8 cellular contexts compared by ENCODE assay signal in genomic region chr6:33273129-33273923, GRCh38. TPM values are rescaled to one million over a fixed set of nuclear protein-coding genes. Genes with fewer than 3 reads are reported as not detected.
A peak's percentile ranks its signal among the peaks of the same experiment; 100 is the strongest.
DNase-seq lines count a peak whose midpoint lies in the region; ATAC-seq and TF ChIP-seq lines count a peak whose summit lies in the region.

No MANE protein-coding gene starts in this region.

- TF ChIP-seq POLR2A in stomach (IDR thresholded peaks at IDR 0.05): no peak

- H3K36me3 Mint-ChIP-seq in activated CD4-positive, alpha-beta T cell treated with anti-CD3 and anti-CD28 coated beads, Interleukin-2, amount 10 ng/mL, durations not matched to agents 24 days and 14 days (ENCODE audit: low read depth): peaks cover 75% of the 10 kb centered on the region
- peaks cover 84% of the 10 kb centered on the region for H3K36me3 Mint-ChIP-seq in activated CD4-positive, alpha-beta memory T cell treated with anti-CD3 and anti-CD28 coated beads, Interleukin-2, amount 10 ng/mL, durations not matched to agents 7 days and 5 days (ENCODE audit: low read depth)

- H3K27ac ChIP-seq in stomach: peak overlapping the region in 4 of 5 donors; percentile 92 to 96 (median 94)

- 30 to 41% (median 37%) methylated on average over 11 of the region's 11 CpGs for WGBS in stomach, 5 donors

- peaks cover 41 to 51% (median 48%) of the 10 kb centered on the region in 4 donors for H3K36me3 ChIP-seq in stomach

- H3K4me1 ChIP-seq in stomach: peaks cover 53 to 78% (median 75%) of the 10 kb centered on the region in 4 donors

- H3K9me3 Mint-ChIP-seq in activated CD4-positive, alpha-beta T cell treated with anti-CD3 and anti-CD28 coated beads, Interleukin-2, amount 10 ng/mL, durations not matched to agents 24 days and 14 days: no peaks in the 10 kb centered on the region
- no peaks in the 10 kb centered on the region for H3K9me3 Mint-ChIP-seq in activated CD4-positive, alpha-beta memory T cell treated with anti-CD3 and anti-CD28 coated beads, Interleukin-2, amount 10 ng/mL, durations not matched to agents 7 days and 5 days

- CTCF ChIA-PET in activated CD4-positive, alpha-beta memory T cell treated with anti-CD3 and anti-CD28 coated beads, Interleukin-2, amount 10 ng/mL, durations not matched to agents 7 days and 5 days (lab: Charles Lee): interaction anchor here (1.9 kb wide), 1 partner anchor 26 kb away, joined by 10 read pairs; no protein-coding TSS in a partner anchor

- H3K4me3 ChIP-seq in iPS-11a (ENCODE audit: low read depth, low read length) (peak overlapping the region; percentile 86), stomach (peak overlapping the region; percentile 63 to 77 (median 70))

- TF ChIP-seq EP300 in stomach (IDR thresholded peaks at IDR 0.05): no peak

- no peaks in the 10 kb centered on the region for H3K27me3 ChIP-seq in stomach

- H3K27me3 Mint-ChIP-seq in activated CD4-positive, alpha-beta T cell treated with anti-CD3 and anti-CD28 coated beads, Interleukin-2, amount 10 ng/mL, durations not matched to agents 24 days and 14 days: no peaks in the 10 kb centered on the region
- H3K27me3 Mint-ChIP-seq in activated CD4-positive, alpha-beta memory T cell treated with anti-CD3 and anti-CD28 coated beads, Interleukin-2, amount 10 ng/mL, durations not matched to agents 7 days and 5 days: no peaks in the 10 kb centered on the region

- intact Hi-C loops in activated CD4-positive, alpha-beta T cell treated with anti-CD3 and anti-CD28 coated beads, Interleukin-2, amount 10 ng/mL, durations not matched to agents 24 days and 14 days (cut with micrococcal nuclease): loop anchor here (10.0 kb wide), 2 partner anchors 141 to 429 kb away; partner anchors contain the start of genes CUTA, PHF1 and PSMB8
- intact Hi-C loops in stomach (cut with DNase I; ENCODE audit: low total_unique reads): no loop called here

- no peaks in the 10 kb centered on the region for H3K9me3 ChIP-seq in stomach

- peaks cover 64% of the 10 kb centered on the region for H3K4me1 Mint-ChIP-seq in activated CD4-positive, alpha-beta T cell treated with anti-CD3 and anti-CD28 coated beads, Interleukin-2, amount 10 ng/mL, durations not matched to agents 24 days and 14 days
- peaks cover 69% of the 10 kb centered on the region for H3K4me1 Mint-ChIP-seq in activated CD4-positive, alpha-beta memory T cell treated with anti-CD3 and anti-CD28 coated beads, Interleukin-2, amount 10 ng/mL, durations not matched to agents 7 days and 5 days

- peak overlapping the region; percentile 98 for H3K27ac Mint-ChIP-seq in activated CD4-positive, alpha-beta T cell treated with anti-CD3 and anti-CD28 coated beads, Interleukin-2, amount 10 ng/mL, durations not matched to agents 24 days and 14 days
- H3K27ac Mint-ChIP-seq in activated CD4-positive, alpha-beta memory T cell treated with anti-CD3 and anti-CD28 coated beads, Interleukin-2, amount 10 ng/mL, durations not matched to agents 7 days and 5 days: peak overlapping the region; percentile 99

- POLR2A ChIA-PET in activated CD4-positive, alpha-beta memory T cell treated with anti-CD3 and anti-CD28 coated beads, Interleukin-2, amount 10 ng/mL, durations not matched to agents 7 days and 5 days (lab: Charles Lee): interaction anchor here (0.6 to 4.2 kb wide), 13 partner anchors 8 to 429 kb away, joined by 3 to 76 read pairs (median 14); partner anchors contain the start of genes BAK1, CUTA, PFDN6 and PSMB8

- H3K4me3 Mint-ChIP-seq in activated CD4-positive, alpha-beta T cell treated with anti-CD3 and anti-CD28 coated beads, Interleukin-2, amount 10 ng/mL, durations not matched to agents 24 days and 14 days: peak overlapping the region; percentile 94
- H3K4me3 Mint-ChIP-seq in activated CD4-positive, alpha-beta memory T cell treated with anti-CD3 and anti-CD28 coated beads, Interleukin-2, amount 10 ng/mL, durations not matched to agents 7 days and 5 days: peak overlapping the region; percentile 92

- DNase-seq in activated CD4-positive, alpha-beta T cell treated with anti-CD3 and anti-CD28 coated beads, Interleukin-2, amount 10 ng/mL, durations not matched to agents 24 days and 14 days: no peak
- no peak for DNase-seq in activated CD4-positive, alpha-beta T cell treated with anti-CD3 and anti-CD28 coated beads for 1 hour
- no peak for DNase-seq in activated CD4-positive, alpha-beta memory T cell treated with anti-CD3 and anti-CD28 coated beads, Interleukin-2, amount 10 ng/mL, durations not matched to agents 7 days and 5 days
- DNase-seq in stomach (no peak), NCI-H1436 (lab: John Stamatoyannopoulos, UW) (no peak)

- ATAC-seq in HG03342 (IDR thresholded peaks at IDR 0.05; ENCODE audit: unreplicated experiment) (no peak), HG02642 (IDR thresholded peaks at IDR 0.05; ENCODE audit: poor library complexity, unreplicated experiment) (no peak)

- TF ChIP-seq CTCF in stomach (IDR thresholded peaks at IDR 0.05): no peak

RNA-seq across cellular contexts. Expression of gene RPS18, which starts 1.5 kb away (rescaled TPM):
- 3,200 and 3,212 TPM in 2 replicates for total RNA-seq in activated CD4-positive, alpha-beta T cell treated with anti-CD3 and anti-CD28 coated beads, Interleukin-2, amount 10 ng/mL, durations not matched to agents 24 days and 14 days
- total RNA-seq in activated CD4-positive, alpha-beta memory T cell treated with anti-CD3 and anti-CD28 coated beads, Interleukin-2, amount 10 ng/mL, durations not matched to agents 7 days and 5 days: 1,000 to 10,000 TPM; 2,403 to 2,442 TPM
- 1,000 to 10,000 TPM in 4 of 5 donors, 100 to 1,000 TPM in 1; 279 to 3,666 (median 1,718) TPM for total RNA-seq in stomach
- polyA plus RNA-seq in stomach: 1,000 to 10,000 TPM; 4,575 to 9,227 (median 6,928) TPM

RNA-seq across cellular contexts. Expression of gene VPS52, which starts 1.6 kb away (rescaled TPM):
- 59.9 and 64.9 TPM in 2 replicates for total RNA-seq in activated CD4-positive, alpha-beta T cell treated with anti-CD3 and anti-CD28 coated beads, Interleukin-2, amount 10 ng/mL, durations not matched to agents 24 days and 14 days
- total RNA-seq in activated CD4-positive, alpha-beta memory T cell treated with anti-CD3 and anti-CD28 coated beads, Interleukin-2, amount 10 ng/mL, durations not matched to agents 7 days and 5 days: 10 to 100 TPM; 53.1 to 59.7 TPM
- 10 to 100 TPM; 39.7 to 89.3 (median 59.4) TPM for total RNA-seq in stomach
- 10 to 100 TPM; 22.6 to 37.2 (median 25.3) TPM for polyA plus RNA-seq in stomach

RNA-seq across cellular contexts. Expression of gene B3GALT4, which starts 3.6 kb away (rescaled TPM):
- total RNA-seq in activated CD4-positive, alpha-beta T cell treated with anti-CD3 and anti-CD28 coated beads, Interleukin-2, amount 10 ng/mL, durations not matched to agents 24 days and 14 days: 4.1 and 4.6 TPM in 2 replicates
- total RNA-seq in activated CD4-positive, alpha-beta memory T cell treated with anti-CD3 and anti-CD28 coated beads, Interleukin-2, amount 10 ng/mL, durations not matched to agents 7 days and 5 days: 10 to 100 TPM; 25.2 to 26.5 TPM
- total RNA-seq in stomach: 10 to 100 TPM in 4 of 5 donors, not detected in 1; 10.8 to 42.9 (median 32.6) TPM
- polyA plus RNA-seq in stomach: 10 to 100 TPM in 2 of 3 donors, 1 to 10 TPM in 1; 9.8 to 11.5 (median 10.5) TPM

RNA-seq across cellular contexts. Expression of gene WDR46, which starts 15.7 kb away (rescaled TPM):
- 106 and 120 TPM in 2 replicates for total RNA-seq in activated CD4-positive, alpha-beta T cell treated with anti-CD3 and anti-CD28 coated beads, Interleukin-2, amount 10 ng/mL, durations not matched to agents 24 days and 14 days
- 10 to 100 TPM; 37.5 to 41.7 TPM for total RNA-seq in activated CD4-positive, alpha-beta memory T cell treated with anti-CD3 and anti-CD28 coated beads, Interleukin-2, amount 10 ng/mL, durations not matched to agents 7 days and 5 days
- 10 to 100 TPM; 42.9 to 72.9 (median 54.5) TPM for total RNA-seq in stomach
- polyA plus RNA-seq in stomach: 10 to 100 TPM; 47.5 to 65.1 (median 54.4) TPM

RNA-seq across cellular contexts. Expression of gene PFDN6, which starts 16.1 kb away (rescaled TPM):
- total RNA-seq in activated CD4-positive, alpha-beta T cell treated with anti-CD3 and anti-CD28 coated beads, Interleukin-2, amount 10 ng/mL, durations not matched to agents 24 days and 14 days: 114 and 132 TPM in 2 replicates
- 10 to 100 TPM; 63.5 to 65.0 TPM for total RNA-seq in activated CD4-positive, alpha-beta memory T cell treated with anti-CD3 and anti-CD28 coated beads, Interleukin-2, amount 10 ng/mL, durations not matched to agents 7 days and 5 days
- total RNA-seq in stomach: 10 to 100 TPM in 3 of 5 donors, 1 to 10 TPM in 1, not detected in 1; 9.7 to 32.9 (median 12.8) TPM
- polyA plus RNA-seq in stomach: 100 to 1,000 TPM; 117 to 265 (median 202) TPM
